8 cellular contexts compared by ENCODE assay signal in the genomic region with DNA sequence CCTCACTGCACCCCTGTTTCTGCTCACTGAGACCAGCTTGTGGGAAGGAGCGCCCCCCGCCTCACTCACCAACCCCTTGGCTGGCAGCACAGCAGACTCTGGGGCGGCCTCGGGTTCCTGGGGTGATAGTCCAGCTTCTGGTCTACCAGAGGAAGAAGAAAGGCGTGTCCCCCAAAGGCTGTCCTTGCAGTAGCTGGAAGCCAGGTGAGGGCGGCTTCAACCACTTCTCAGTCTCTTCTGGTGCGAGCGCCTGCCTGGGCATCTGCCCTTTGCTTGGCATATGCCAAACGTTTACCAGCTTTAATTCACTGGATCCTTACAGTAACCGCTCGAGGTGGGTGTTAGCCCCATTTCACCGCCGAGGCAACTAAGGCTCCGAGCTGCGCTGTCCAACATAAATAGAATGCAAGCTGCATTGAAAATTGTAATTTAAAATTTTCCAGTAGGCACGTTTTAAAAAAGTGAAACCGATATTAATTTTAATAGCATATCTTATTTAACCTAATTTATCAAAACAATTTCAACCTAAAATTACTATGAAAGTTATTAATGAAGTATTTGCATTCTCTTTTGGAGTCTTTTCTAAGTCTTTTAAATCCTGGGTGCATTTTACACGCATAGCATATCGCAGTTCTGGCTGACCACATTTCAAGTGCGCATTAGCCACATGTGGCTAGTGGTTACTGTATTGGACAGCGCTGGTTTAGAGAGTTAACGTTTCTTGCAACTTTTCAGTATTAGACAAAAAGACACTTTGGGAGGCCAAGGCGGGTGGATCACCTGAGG. TPM values are rescaled to one million over a fixed set of nuclear protein-coding genes. Genes with fewer than 3 reads are reported as not detected.
DNase-seq lines count a peak whose midpoint lies in the region; ATAC-seq and TF ChIP-seq lines count a peak whose summit lies in the region.

No MANE protein-coding gene starts in this region.

- no peaks in the 10 kb centered on the region for H3K9me3 Mint-ChIP-seq in activated CD8-positive, alpha-beta memory T cell treated with anti-CD3 and anti-CD28 coated beads, Interleukin-2, amount 10 ng/mL, durations not matched to agents 7 days and 5 days (ENCODE audit: low read depth)
- no peaks in the 10 kb centered on the region for H3K9me3 Mint-ChIP-seq in neural crest cell

- peaks cover 10% of the 10 kb centered on the region for H3K36me3 Mint-ChIP-seq in activated CD8-positive, alpha-beta memory T cell treated with anti-CD3 and anti-CD28 coated beads, Interleukin-2, amount 10 ng/mL, durations not matched to agents 7 days and 5 days
- H3K36me3 Mint-ChIP-seq in neural crest cell (ENCODE audit: low read depth) = no peaks in the 10 kb centered on the region

- no peak for TF ChIP-seq RAD21 in HCT116 (IDR thresholded peaks at IDR 0.05; ENCODE audit: low read depth)

- peak overlapping the region; percentile 99 for H3K27ac Mint-ChIP-seq in activated CD8-positive, alpha-beta memory T cell treated with anti-CD3 and anti-CD28 coated beads, Interleukin-2, amount 10 ng/mL, durations not matched to agents 7 days and 5 days
- peak overlapping the region; percentile 12 for H3K27ac Mint-ChIP-seq in neural crest cell (ENCODE audit: unreplicated experiment)

- H2AFZ ChIP-seq in HCT116 (ENCODE audit: low read depth, low read length, poor library complexity, severe bottlenecking) (no peak overlapping the region), fibroblast of lung (ENCODE audit: low read length) (peak overlapping the region; percentile 84)

- POLR2A ChIA-PET in HCT116 (lab: Charles Lee) = interaction anchor here (0.9 to 2.0 kb wide), 3 partner anchors 24 to 64 kb away, joined by 3 to 10 read pairs (median 5); partner anchors contain the start of gene SRP54

- no peaks in the 10 kb centered on the region for H4K20me1 ChIP-seq in HCT116 (ENCODE audit: insufficient read depth)
- no peaks in the 10 kb centered on the region for H4K20me1 ChIP-seq in fibroblast of lung (ENCODE audit: control insufficient read depth, extremely low read depth, insufficient read depth, low read length)

- TF ChIP-seq POLR2A in HCT116 (IDR thresholded peaks at IDR 0.05; ENCODE audit: borderline replicate concordance, extremely low read depth, insufficient read depth, insufficient read length) = no peak

- DNase-seq in activated CD8-positive, alpha-beta memory T cell treated with anti-CD3 and anti-CD28 coated beads, Interleukin-2, amount 10 ng/mL, durations not matched to agents 7 days and 5 days = peak; percentile 76
- no peak for DNase-seq in activated CD8-positive, alpha-beta memory T cell treated with anti-CD3 and anti-CD28 coated beads for 24 hours
- DNase-seq in HCT116 (ENCODE audit: low read depth, low spot score) (no peak), LNCaP clone FGC (ENCODE audit: low read depth) (no peak), fibroblast of lung (ENCODE audit: low read depth in 2 of 2) (peak in 1 of 2 donors; percentile 35), neural crest cell (ENCODE audit: low read depth, low spot score) (no peak)
- no peak for DNase-seq in activated effector memory CD4-positive, alpha-beta T cell treated with Interleukin-2 at 50 U/mL for 16 hours

- RAD21 ChIA-PET in HCT116 (lab: Charles Lee; ENCODE audit: low non-redundant PET in 1 of 2, low total read pairs in 2 of 2, uncharacterized antibody in 2 of 2, unreplicated experiment in 2 of 2) = no interaction called here

- intact Hi-C loops in HCT116 (cut with micrococcal nuclease) = loop anchor here (1.0 kb wide), 1 partner anchor 65 kb away; the partner anchor contains the start of gene SRP54

- peak overlapping the region; percentile 89 for H3K4me3 Mint-ChIP-seq in activated CD8-positive, alpha-beta memory T cell treated with anti-CD3 and anti-CD28 coated beads, Interleukin-2, amount 10 ng/mL, durations not matched to agents 7 days and 5 days
- peak overlapping the region; percentile 96 for H3K4me3 Mint-ChIP-seq in neural crest cell

- H3K4me1 Mint-ChIP-seq in activated CD8-positive, alpha-beta memory T cell treated with anti-CD3 and anti-CD28 coated beads, Interleukin-2, amount 10 ng/mL, durations not matched to agents 7 days and 5 days = peaks cover 35% of the 10 kb centered on the region
- peaks cover 21% of the 10 kb centered on the region for H3K4me1 Mint-ChIP-seq in neural crest cell

- peak; percentile 31 for ATAC-seq in activated CD8-positive, alpha-beta memory T cell treated with anti-CD3 and anti-CD28 coated beads, Interleukin-2, amount 10 ng/mL, durations not matched to agents 7 days and 5 days
- peak; percentile 45 for ATAC-seq in HCT116

- CTCF ChIA-PET in activated CD8-positive, alpha-beta memory T cell treated with anti-CD3 and anti-CD28 coated beads, Interleukin-2, amount 10 ng/mL, durations not matched to agents 7 days and 5 days (lab: Charles Lee) = interaction anchor here (0.7 to 2.2 kb wide), 11 partner anchors 18 to 374 kb away, joined by 3 to 13 read pairs (median 3); partner anchors contain the start of genes NFKBIA and SRP54
- CTCF ChIA-PET in HCT116 (lab: Charles Lee) = no interaction called here

- H3K4me3 ChIP-seq in HCT116 (replicated peaks in 1 of 2; ENCODE audit: low read depth in 1 of 2, low read length in 2 of 2) (peak overlapping the region; percentile 81 to 92), LNCaP clone FGC (ENCODE audit: low read depth, low read length) (peak overlapping the region; percentile 83), fibroblast of lung (replicated peaks in 1 of 4; ENCODE audit: control extremely low read depth in 1 of 4, insufficient read depth in 1 of 4, low read depth in 3 of 4, low read length in 4 of 4) (peak overlapping the region; percentile 90 to 98 (median 96))

- H3K9me3 ChIP-seq in HCT116 (ENCODE audit: control insufficient read depth in 1 of 2, insufficient read depth in 1 of 2, low read depth in 1 of 2, low read length in 2 of 2) (no peaks in the 10 kb centered on the region), fibroblast of lung (ENCODE audit: control insufficient read depth, insufficient read depth, low read depth, low read length) (no peaks in the 10 kb centered on the region)

- TF ChIP-seq CTCF in HCT116 (IDR thresholded peaks at IDR 0.05 in 2 of 3, conservative IDR thresholded peaks at IDR 0.05 in 1 of 3; ENCODE audit: borderline replicate concordance in 1 of 3, insufficient read depth in 1 of 3, low read depth in 2 of 3, low read length in 2 of 3) (no peak), LNCaP clone FGC (IDR thresholded peaks at IDR 0.05; ENCODE audit: control insufficient read depth, extremely low read depth, insufficient read depth) (no peak), VCaP (conservative IDR thresholded peaks at IDR 0.05) (no peak), fibroblast of lung (conservative IDR thresholded peaks at IDR 0.05 in 1 of 2, IDR thresholded peaks at IDR 0.05 in 1 of 2; ENCODE audit: low read depth in 1 of 2, low read length in 2 of 2) (no peak), neural crest cell (conservative IDR thresholded peaks at IDR 0.05) (no peak)

- H3K27me3 ChIP-seq in HCT116 (ENCODE audit: insufficient read depth, low read length) (no peaks in the 10 kb centered on the region), fibroblast of lung (ENCODE audit: control insufficient read depth, insufficient read depth, low read length) (no peaks in the 10 kb centered on the region)

- no TSS peak for BruUV-seq in HCT116 (replicated peaks; lab: Mats Ljungman, UMichigan)

- H3K4me1 ChIP-seq in HCT116 (ENCODE audit: control insufficient read depth in 1 of 2, insufficient read depth in 2 of 2, low read length in 2 of 2) (peaks cover 10 to 19% of the 10 kb centered on the region in 2 experiments; a peak in 3 of 4 replicates), fibroblast of lung (ENCODE audit: control insufficient read depth, extremely low read depth, insufficient read depth, low read length) (peaks cover 2% of the 10 kb centered on the region)

- no peaks in the 10 kb centered on the region for H3K9me2 ChIP-seq in HCT116 (ENCODE audit: insufficient read depth)

- H3K27ac ChIP-seq in HCT116 (ENCODE audit: low read depth, low read length) (peak overlapping the region; percentile 95), VCaP (peak overlapping the region; percentile 88), fibroblast of lung (ENCODE audit: insufficient read depth, low read length) (peak overlapping the region; percentile 97)

- H3K79me2 ChIP-seq in HCT116 (ENCODE audit: insufficient read depth, low read length) = peaks cover 16% of the 10 kb centered on the region
- peaks cover 18% of the 10 kb centered on the region for H3K79me2 ChIP-seq in fibroblast of lung (ENCODE audit: control insufficient read depth, insufficient read depth, low read length)

- H3K4me2 ChIP-seq in HCT116 (ENCODE audit: low read length) (peak overlapping the region; percentile 93), fibroblast of lung (ENCODE audit: extremely low read depth, insufficient read depth, low read length) (peak overlapping the region; percentile 93)

- no peaks in the 10 kb centered on the region for H3K36me3 ChIP-seq in HCT116 (ENCODE audit: control insufficient read depth in 1 of 2, insufficient read depth in 2 of 2, low read length in 2 of 2)
- H3K36me3 ChIP-seq in fibroblast of lung (ENCODE audit: control insufficient read depth, insufficient read depth, low read length) = peaks cover 2% of the 10 kb centered on the region

- no peaks in the 10 kb centered on the region for H3K27me3 Mint-ChIP-seq in activated CD8-positive, alpha-beta memory T cell treated with anti-CD3 and anti-CD28 coated beads, Interleukin-2, amount 10 ng/mL, durations not matched to agents 7 days and 5 days
- H3K27me3 Mint-ChIP-seq in neural crest cell (ENCODE audit: low read depth) = no peaks in the 10 kb centered on the region

- H3K9ac ChIP-seq in HCT116 (ENCODE audit: low read length) = peak overlapping the region; percentile 83
- H3K9ac ChIP-seq in fibroblast of lung (ENCODE audit: insufficient read depth, low read length) = peak overlapping the region; percentile 96

TF ChIP-seq in HCT116, 20 proteins besides CTCF, POLR2A, EP300 and RAD21 (continues in another document):
- no peak for TF ChIP-seq CBX3 (IDR thresholded peaks at IDR 0.05; ENCODE audit: low read depth)

RNA-seq across cellular contexts. Expression of gene FAM177A1, which starts 0.9 kb away (rescaled TPM):
- 10 to 100 TPM; 40.1 to 40.7 TPM for total RNA-seq in activated CD8-positive, alpha-beta memory T cell treated with anti-CD3 and anti-CD28 coated beads, Interleukin-2, amount 10 ng/mL, durations not matched to agents 7 days and 5 days
- total RNA-seq in HCT116 (2021; ENCODE audit: unreplicated experiment) (46.2 TPM), fibroblast of lung (29.0 and 64.6 TPM in 2 replicates), neural crest cell (27.4 and 28.0 TPM in 2 replicates)
- 32.6 and 42.8 TPM in 2 replicates for polyA plus RNA-seq in HCT116 (2012)
- polyA plus RNA-seq in fibroblast of lung = 53.6 and 63.4 TPM in 2 replicates
- 68.1 and 79.9 TPM in 2 replicates for polyA plus RNA-seq in fibroblast of lung (2012)
- 6.0 and 16.2 TPM in 2 replicates for polyA minus RNA-seq in fibroblast of lung (ENCODE audit: low replicate concordance)
